17 cellular contexts compared by ENCODE assay signal in genomic region chr11:97516688-97517087, GRCh38.
DNase-seq lines count a peak whose midpoint lies in the region; ATAC-seq and TF ChIP-seq lines count a peak whose summit lies in the region.
"Had no signal": no experiment of that assay in that cellular context is flagged by ENCODE, and none has a peak within 500 bp of the region (broad histone marks: within the 10 kb centered on the region; RNA-seq: fewer than 3 reads in every experiment).

No MANE protein-coding gene starts in this region.

- no peak for ATAC-seq in SK-N-SH treated with all-trans-retinoic acid at 6 μM for 48 hours
- no peak for ATAC-seq in GM21619 (IDR thresholded peaks at IDR 0.05; ENCODE audit: unreplicated experiment)
- no peak for ATAC-seq in GM21515 (IDR thresholded peaks at IDR 0.05; ENCODE audit: unreplicated experiment)

- no peak overlapping the region for H3K18ac ChIP-seq in mesendoderm (ENCODE audit: low read length)

- TF ChIP-seq CTCF in SK-N-SH (IDR thresholded peaks at IDR 0.05) (no peak; the same call in 1 of the 2 replicates), OCI-LY7 (conservative IDR thresholded peaks at IDR 0.05; ENCODE audit: low read length) (0 out of 2 replicates have a peak, but pooled peaks have one; percentile 23), choroid plexus epithelial cell (conservative IDR thresholded peaks at IDR 0.05; ENCODE audit: low read depth, low read length) (peak; percentile 27)

- POLR2A ChIA-PET in SK-N-SH (lab: Yijun Ruan, JAX) (no interaction called here), OCI-LY7 (lab: Charles Lee) (interaction anchor here (1.0 kb wide), 1 partner anchor 12 kb away, joined by 5 read pairs; no protein-coding TSS in a partner anchor)

- H3K56ac ChIP-seq in mesendoderm (ENCODE audit: low read length), result no peak overlapping the region

- no peak for TF ChIP-seq EP300 in SK-N-SH (IDR thresholded peaks at IDR 0.05; ENCODE audit: borderline replicate concordance in 1 of 2, low read depth in 1 of 2, low read length in 1 of 2)

- H3K9me3 ChIP-seq in SK-N-SH (no peaks in the 10 kb centered on the region), OCI-LY7 (ENCODE audit: low read length) (no peaks in the 10 kb centered on the region)

- no peak overlapping the region for H2BK15ac ChIP-seq in mesendoderm (replicated peaks; ENCODE audit: low read depth)

- H3K79me2 ChIP-seq in SK-N-SH (ENCODE audit: insufficient read depth) (no peaks in the 10 kb centered on the region), OCI-LY7 (ENCODE audit: insufficient read depth, low read depth, low read length) (no peaks in the 10 kb centered on the region), mesendoderm (ENCODE audit: control insufficient read depth, insufficient read depth, low read length) (no peaks in the 10 kb centered on the region)

- H3K27ac ChIP-seq in SK-N-SH (ENCODE audit: low read depth in 2 of 2, low read length in 1 of 2) (no peak overlapping the region), OCI-LY7 (ENCODE audit: low read depth, low read length, poor library complexity, severe bottlenecking) (no peak overlapping the region), mesendoderm (ENCODE audit: low read depth, low read length) (no peak overlapping the region)

- no peak overlapping the region for H3K9ac ChIP-seq in SK-N-SH
- H3K9ac ChIP-seq in mesendoderm (ENCODE audit: low read length), result no peak overlapping the region

- CTCF ChIA-PET in SK-N-SH (lab: Yijun Ruan, JAX) (no interaction called here), OCI-LY7 (lab: Charles Lee; ENCODE audit: unreplicated experiment) (no interaction called here)

- H4K5ac ChIP-seq in mesendoderm (ENCODE audit: low read length), result no peak overlapping the region

- H3K4me1 ChIP-seq in SK-N-SH (ENCODE audit: control insufficient read depth in 1 of 2, insufficient read depth in 2 of 2, low read depth in 1 of 2, low read length in 1 of 2) (no peaks in the 10 kb centered on the region), OCI-LY7 (ENCODE audit: insufficient read depth, low read length, poor library complexity, severe bottlenecking) (no peaks in the 10 kb centered on the region), mesendoderm (ENCODE audit: control insufficient read depth, low read depth, low read length) (no peaks in the 10 kb centered on the region)

- no peak overlapping the region for H3K4ac ChIP-seq in mesendoderm (ENCODE audit: low read depth, low read length)

- no peak overlapping the region for H2BK5ac ChIP-seq in mesendoderm (ENCODE audit: low read length)

- H2AFZ ChIP-seq in SK-N-SH (ENCODE audit: low read depth), result no peak overlapping the region
- H2AFZ ChIP-seq in OCI-LY7 (ENCODE audit: low read length), result no peak overlapping the region

- intact Hi-C loops in OCI-LY7 (cut with micrococcal nuclease; ENCODE audit: unreplicated experiment), result no loop called here

- BruUV-seq in OCI-LY7 (replicated peaks; lab: Mats Ljungman, UMichigan), result no TSS peak

- H2AK5ac ChIP-seq in mesendoderm (ENCODE audit: low read length), result no peak overlapping the region

- H3K23ac ChIP-seq in mesendoderm (ENCODE audit: low read length), result no peak overlapping the region

- no peaks in the 10 kb centered on the region for H3K9me2 ChIP-seq in SK-N-SH
- H3K9me2 ChIP-seq in OCI-LY7 (ENCODE audit: insufficient read depth, low read length), result no peaks in the 10 kb centered on the region

- H4K20me1 ChIP-seq in SK-N-SH (ENCODE audit: insufficient read depth) (no peaks in the 10 kb centered on the region), OCI-LY7 (ENCODE audit: insufficient read depth, low read length) (no peaks in the 10 kb centered on the region)

- 11% methylated on average over 3 of the region's 3 CpGs for WGBS in SK-N-SH (ENCODE audit: low lambda C conversion rate)
- WGBS in mesendoderm (ENCODE audit: extremely low coverage, insufficient coverage, low lambda C conversion rate), result no CpG with 5 or more reads among the region's 3 CpGs

- H3K27me3 ChIP-seq in SK-N-SH (ENCODE audit: insufficient read depth), result no peaks in the 10 kb centered on the region
- H3K27me3 ChIP-seq in mesendoderm (ENCODE audit: insufficient read depth, low read length, poor library complexity), result no peaks in the 10 kb centered on the region

- H3K4me2 ChIP-seq in SK-N-SH (no peak overlapping the region), OCI-LY7 (ENCODE audit: low read length) (no peak overlapping the region), mesendoderm (ENCODE audit: low read length) (no peak overlapping the region)

- H3K79me1 ChIP-seq in mesendoderm (ENCODE audit: low read length), result no peaks in the 10 kb centered on the region

- DNase-seq in SK-N-SH (peak; percentile 5), OCI-LY7 (ENCODE audit: low spot score) (no peak), choroid plexus epithelial cell (ENCODE audit: low read depth) (no peak), mesendoderm (no peak), HPDE6-E6E7 (ENCODE audit: extremely low spot score) (no peak)
- DNase-seq: DMS79, GF-D8, IMR-90, MV-4-11, NCI-H1436 treated with DMSO at 0.1 percent for 48 hours, NCI-H2107, NCI-H345, NCI-H526 treated with DMSO at 0.1 percent for 48 hours, SW 1271 had no signal

- H3K36me3 ChIP-seq in SK-N-SH (replicated peaks in 1 of 2; ENCODE audit: control insufficient read depth in 1 of 2, insufficient read depth in 2 of 2, low read length in 1 of 2), result no peaks in the 10 kb centered on the region
- no peaks in the 10 kb centered on the region for H3K36me3 ChIP-seq in OCI-LY7 (ENCODE audit: insufficient read depth, low read length)
- no peaks in the 10 kb centered on the region for H3K36me3 ChIP-seq in mesendoderm (ENCODE audit: control insufficient read depth, insufficient read depth, low read length)

- no peak overlapping the region for H4K8ac ChIP-seq in mesendoderm (ENCODE audit: low read depth, low read length)

- no peak for TF ChIP-seq RAD21 in SK-N-SH (IDR thresholded peaks at IDR 0.05; ENCODE audit: low read length)

- H2BK120ac ChIP-seq in mesendoderm (ENCODE audit: low read depth, low read length), result no peak overlapping the region

- H3K4me3 ChIP-seq in SK-N-SH (ENCODE audit: low read depth in 2 of 2, low read length in 1 of 2), result no peak overlapping the region
- no peak overlapping the region for H3K4me3 ChIP-seq in OCI-LY7 (ENCODE audit: low read depth, low read length, poor library complexity, severe bottlenecking)
- H3K4me3 ChIP-seq in choroid plexus epithelial cell (ENCODE audit: low read depth, low read length), result no peak overlapping the region
- H3K4me3 ChIP-seq in mesendoderm (ENCODE audit: low read length), result no peak overlapping the region

- H3F3A ChIP-seq in SK-N-SH (replicated peaks; ENCODE audit: insufficient read depth), result no peaks in the 10 kb centered on the region

TF ChIP-seq in SK-N-SH, 30 proteins besides CTCF, POLR2A, EP300 and RAD21 (continues in another document):
- TF ChIP-seq NRF1 (IDR thresholded peaks at IDR 0.05; ENCODE audit: low read depth, low read length) (no peak), GABPA (IDR thresholded peaks at IDR 0.05; ENCODE audit: low read depth) (no peak), MXI1 (IDR thresholded peaks at IDR 0.05; ENCODE audit: low read depth, low read length) (no peak), RCOR1 (IDR thresholded peaks at IDR 0.05; ENCODE audit: low read length) (no peak)

TF ChIP-seq in SK-N-SH treated with all-trans-retinoic acid at 6 μM for 48 hours, 23 proteins besides CTCF, POLR2A, EP300 and RAD21:
- TF ChIP-seq CSRNP3 (CRISPR knock-in tag; IDR thresholded peaks at IDR 0.05) (no peak), RARB (CRISPR knock-in tag; IDR thresholded peaks at IDR 0.05) (no peak), TCF4 (CRISPR knock-in tag; IDR thresholded peaks at IDR 0.05; ENCODE audit: borderline replicate concordance) (no peak), ZNF70 (CRISPR knock-in tag; IDR thresholded peaks at IDR 0.05) (no peak), SNAI2 (CRISPR knock-in tag; IDR thresholded peaks at IDR 0.05) (no peak), ZNF8 (CRISPR knock-in tag; IDR thresholded peaks at IDR 0.05) (no peak)
